In the genomic region with DNA sequence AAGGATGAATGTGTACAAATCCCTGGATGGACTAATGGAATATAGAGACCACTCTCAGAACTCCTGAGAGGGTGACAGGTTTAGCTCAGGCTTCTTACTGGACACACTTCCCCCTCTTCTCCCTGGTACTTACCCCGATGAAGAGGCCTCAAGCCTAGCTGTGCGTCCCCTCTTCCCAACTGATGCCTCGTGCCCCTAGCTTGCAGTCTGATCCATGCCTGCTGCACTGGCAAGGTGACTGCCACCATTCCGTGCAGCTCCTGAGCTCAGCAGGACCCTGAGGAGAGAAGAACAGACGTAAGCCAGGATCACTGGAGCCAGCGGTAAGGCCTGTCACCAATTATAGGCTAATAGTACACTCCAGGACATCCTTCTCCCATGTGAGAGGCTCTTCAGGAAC, we compare ENCODE assay signal across 12 cellular contexts.
"Had no signal": no experiment of that assay in that cellular context is flagged by ENCODE, and none has a peak within 500 bp of the region (broad histone marks: within the 10 kb centered on the region; RNA-seq: fewer than 3 reads in every experiment).

No MANE protein-coding gene starts in this region.

- H3K27ac ChIP-seq: gastroesophageal sphincter, ovary, sigmoid colon, VCaP had no signal

- DNase-seq: activated CD4-positive, alpha-beta memory T cell treated with anti-CD3 and anti-CD28 coated beads, Interleukin-2, amount 10 ng/mL, durations not matched to agents 7 days and 5 days; activated CD4-positive, alpha-beta T cell treated with anti-CD3 and anti-CD28 coated beads for 36 hours; activated naive CD4-positive, alpha-beta T cell treated with anti-CD3 and anti-CD28 coated beads for 36 hours; activated naive CD8-positive, alpha-beta T cell treated with anti-CD3 and anti-CD28 coated beads, Interleukin-2, amount 50 U/mL, for 24 hours; aorta; ovary; sigmoid colon; SK-N-SH; spleen; T-helper 1 cell had no signal

- H3K4me3 Mint-ChIP-seq: activated CD4-positive, alpha-beta memory T cell treated with anti-CD3 and anti-CD28 coated beads, Interleukin-2, amount 10 ng/mL, durations not matched to agents 7 days and 5 days; activated CD4-positive, alpha-beta T cell treated with anti-CD3 and anti-CD28 coated beads for 36 hours; activated naive CD4-positive, alpha-beta T cell treated with anti-CD3 and anti-CD28 coated beads for 36 hours; activated naive CD8-positive, alpha-beta T cell treated with anti-CD3 and anti-CD28 coated beads, Interleukin-2, amount 50 U/mL, for 24 hours had no signal

- H3K9me3 Mint-ChIP-seq: activated CD4-positive, alpha-beta memory T cell treated with anti-CD3 and anti-CD28 coated beads, Interleukin-2, amount 10 ng/mL, durations not matched to agents 7 days and 5 days; activated naive CD4-positive, alpha-beta T cell treated with anti-CD3 and anti-CD28 coated beads for 36 hours; activated naive CD8-positive, alpha-beta T cell treated with anti-CD3 and anti-CD28 coated beads, Interleukin-2, amount 50 U/mL, for 24 hours had no signal

- H3K27me3 Mint-ChIP-seq: activated CD4-positive, alpha-beta memory T cell treated with anti-CD3 and anti-CD28 coated beads, Interleukin-2, amount 10 ng/mL, durations not matched to agents 7 days and 5 days; activated CD4-positive, alpha-beta T cell treated with anti-CD3 and anti-CD28 coated beads for 36 hours; activated naive CD8-positive, alpha-beta T cell treated with anti-CD3 and anti-CD28 coated beads, Interleukin-2, amount 50 U/mL, for 24 hours had no signal

- H3K36me3 ChIP-seq: ovary had no signal

- H3K27me3 ChIP-seq: gastroesophageal sphincter, ovary, sigmoid colon, spleen had no signal

- H3K4me3 ChIP-seq: gastroesophageal sphincter, ovary, sigmoid colon, spleen had no signal

- ATAC-seq: activated CD4-positive, alpha-beta T cell treated with anti-CD3 and anti-CD28 coated beads for 36 hours; activated naive CD8-positive, alpha-beta T cell treated with anti-CD3 and anti-CD28 coated beads, Interleukin-2, amount 50 U/mL, for 24 hours; gastroesophageal sphincter had no signal

- H3K9me3 ChIP-seq: gastroesophageal sphincter, ovary, SK-N-SH, spleen had no signal

- H3K27ac Mint-ChIP-seq: activated CD4-positive, alpha-beta memory T cell treated with anti-CD3 and anti-CD28 coated beads, Interleukin-2, amount 10 ng/mL, durations not matched to agents 7 days and 5 days; activated CD4-positive, alpha-beta T cell treated with anti-CD3 and anti-CD28 coated beads for 36 hours; activated naive CD4-positive, alpha-beta T cell treated with anti-CD3 and anti-CD28 coated beads for 36 hours; activated naive CD8-positive, alpha-beta T cell treated with anti-CD3 and anti-CD28 coated beads, Interleukin-2, amount 50 U/mL, for 24 hours had no signal
